26 cellular contexts compared by ENCODE assay signal in the genomic region with DNA sequence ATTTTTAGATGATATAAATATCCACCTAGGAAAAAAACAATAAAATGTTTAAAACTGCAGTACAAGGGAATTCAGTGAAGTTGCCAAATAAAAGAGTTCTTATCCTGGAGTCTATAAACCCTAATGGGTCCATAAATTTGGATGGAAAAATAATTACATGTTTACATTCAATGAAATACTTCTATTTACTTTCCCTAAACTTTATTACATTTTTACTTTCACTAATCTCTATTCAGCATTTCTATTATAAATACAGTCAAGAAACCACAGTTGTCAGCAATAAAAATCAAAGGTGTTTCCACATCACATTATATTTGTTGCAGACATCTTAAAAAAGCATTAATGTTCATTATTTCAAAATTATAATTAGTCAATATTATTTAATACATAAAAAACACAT.
"Had no signal": no experiment of that assay in that cellular context is flagged by ENCODE, and none has a peak within 500 bp of the region (broad histone marks: within the 10 kb centered on the region; RNA-seq: fewer than 3 reads in every experiment).

No MANE protein-coding gene starts in this region.

- H3K27ac ChIP-seq: HL-60, SJSA1, SK-N-MC had no signal

- H3K36me3 ChIP-seq: SJSA1 had no signal

- H3K4me3 ChIP-seq: SJSA1, SK-N-MC had no signal

- H3K27me3 ChIP-seq: SJSA1 had no signal

- FAIRE-seq: HTR-8/SVneo, RCC 7860 had no signal

- H3K9me3 ChIP-seq: SJSA1 had no signal

- DNase-seq: Karpas-422, KG1, MV-4-11, NCI-H1048, NCI-H1105, NCI-H1417, NCI-H146, NCI-H1694 treated with DMSO at 0.1 percent for 48 hours, NCI-H1930, NCI-H2081, NCI-H2107, NCI-H2171, NCI-H226, NCI-H446, NCI-H510A, NCI-H524 treated with DMSO at 0.1 percent for 48 hours, NCI-H69, NCI-H774, Right ventricle myocardium superior, RPMI8226, SIG-M5 had no signal
